ENCODE assay signal across 7 cellular contexts in genomic region chr1:75632350-75632949, GRCh38. TPM values are rescaled to one million over a fixed set of nuclear protein-coding genes. Genes with fewer than 3 reads are reported as not detected.
DNase-seq lines count a peak whose midpoint lies in the region; ATAC-seq, FAIRE-seq and TF ChIP-seq lines count a peak whose summit lies in the region.

No MANE protein-coding gene starts in this region.

- DNase-seq in MM.1S = peak; percentile 43
- peak; percentile 75 for DNase-seq in adipocyte (ENCODE audit: low read depth)
- no peak for DNase-seq in A172 (ENCODE audit: low spot score)
- no peak for DNase-seq in HTR-8/SVneo (ENCODE audit: insufficient read length, low spot score)

- peak; percentile 72 for FAIRE-seq in G401.6 (lab: Jason Lieb, UNC)
- FAIRE-seq in islet of Langerhans (lab: Jason Lieb, UNC) = peak; percentile 89
- no peak for FAIRE-seq in HTR-8/SVneo (lab: Jason Lieb, UNC)

- H3K27me3 ChIP-seq in MM.1S (replicated peaks; ENCODE audit: insufficient read depth, low read length) = no peaks in the 10 kb centered on the region
- peaks cover 4% of the 10 kb centered on the region for H3K27me3 ChIP-seq in adipocyte (replicated peaks; ENCODE audit: control insufficient read depth, insufficient read depth, low read length)

- no peaks in the 10 kb centered on the region for H3K79me2 ChIP-seq in MM.1S (ENCODE audit: low read length)

- no peaks in the 10 kb centered on the region for H3K9me3 ChIP-seq in MM.1S (replicated peaks; ENCODE audit: insufficient read depth, low read length)
- no peaks in the 10 kb centered on the region for H3K9me3 ChIP-seq in adipocyte (ENCODE audit: control insufficient read depth, low read length)

- no peaks in the 10 kb centered on the region for H3K9me2 ChIP-seq in MM.1S (replicated peaks; ENCODE audit: insufficient read depth, low read length)

- no peaks in the 10 kb centered on the region for H3F3A ChIP-seq in MM.1S (ENCODE audit: insufficient read depth, low read length)

- H3K27ac ChIP-seq in MM.1S (ENCODE audit: low read length) = no peak overlapping the region

- peak; percentile 78 for ATAC-seq in GM21723 (IDR thresholded peaks at IDR 0.05; ENCODE audit: unreplicated experiment)

- H3K9ac ChIP-seq in MM.1S (ENCODE audit: low read length) (no peak overlapping the region), adipocyte (ENCODE audit: low read length) (no peak overlapping the region)

- no peaks in the 10 kb centered on the region for H3K36me3 ChIP-seq in MM.1S (replicated peaks; ENCODE audit: insufficient read depth, low read length)
- H3K36me3 ChIP-seq in adipocyte (ENCODE audit: control insufficient read depth, insufficient read depth, low read length, severe bottlenecking) = no peaks in the 10 kb centered on the region

- H3K4me3 ChIP-seq in MM.1S (ENCODE audit: low read length) (no peak overlapping the region), adipocyte (ENCODE audit: low read length) (no peak overlapping the region)

- peak; percentile 73 for TF ChIP-seq CTCF in MM.1S (IDR thresholded peaks at IDR 0.05; ENCODE audit: low read length)

- no peak overlapping the region for H3K4me2 ChIP-seq in MM.1S (ENCODE audit: low read depth, low read length)

- H3K4me1 ChIP-seq in MM.1S (ENCODE audit: low read length) (no peaks in the 10 kb centered on the region), adipocyte (ENCODE audit: control insufficient read depth, insufficient read depth, low read length) (no peaks in the 10 kb centered on the region)

- H2AFZ ChIP-seq in MM.1S (ENCODE audit: low read length) = no peak overlapping the region

- no peaks in the 10 kb centered on the region for H4K20me1 ChIP-seq in MM.1S (ENCODE audit: insufficient read depth, low read length)

RNA-seq across cellular contexts. Expression of gene SLC44A5, which starts 21.5 kb away (rescaled TPM):
- total RNA-seq in A172 (2014; rRNA removed; shearing (Covaris generic)) = 3.4 and 3.7 TPM in 2 replicates

Comparison
In these comparisons a context has a peak if more than half of its experiments do, and no peak if none do; other contexts are left out.
1. DNase-seq: peak in MM.1S (single experiment) and adipocyte (single experiment); none in A172 (single experiment) and HTR-8/SVneo (single experiment).